Comparison of ENCODE assay signal across 15 cellular contexts in genomic region chr15:83653288-83653638, GRCh38. TPM values are rescaled to one million over a fixed set of nuclear protein-coding genes. Genes with fewer than 3 reads are reported as not detected.
DNase-seq lines count a peak whose midpoint lies in the region; TF ChIP-seq lines count a peak whose summit lies in the region.
"Had no signal": no experiment of that assay in that cellular context is flagged by ENCODE, and none has a peak within 500 bp of the region (broad histone marks: within the 10 kb centered on the region; RNA-seq: fewer than 3 reads in every experiment).

No MANE protein-coding gene starts in this region.

- no peak for DNase-seq in SK-N-MC (ENCODE audit: low read depth, low spot score)
- DNase-seq in esophagus muscularis mucosa (ENCODE audit: extremely low spot score), result no peak
- DNase-seq in nephron progenitor cell, result no peak
- DNase-seq in transverse colon, result no peak
- no peak for DNase-seq in NCI-H446 treated with DMSO at 0.1 percent for 48 hours (lab: John Stamatoyannopoulos, UW)
- DNase-seq in activated naive CD4-positive, alpha-beta T cell treated with anti-CD3 and anti-CD28 coated beads for 36 hours, result no peak
- DNase-seq in SIG-M5 treated with dmso at 0.1 percent for 504 hours (lab: John Stamatoyannopoulos, UW; ENCODE audit: unreplicated experiment), result no peak
- DNase-seq: activated CD8-positive, alpha-beta T cell treated with anti-CD3 and anti-CD28 coated beads, Interleukin-2, amount 10 ng/mL, durations not matched to agents 7 days and 5 days; activated naive CD4-positive, alpha-beta T cell treated with Interleukin-2 at 50 U/mL for 16 hours; Kasumi-1; NCI-H187; NCI-H748 treated with DMSO at 0.1 percent for 48 hours; stimulated activated naive CD8-positive, alpha-beta T cell treated with anti-CD3 and anti-CD28 coated beads, Interleukin-15, Interleukin-2, amounts not matched to agents 100 U/mL and 50 U/mL, for 24 hours had no signal

- CTCF ChIA-PET in activated naive CD4-positive, alpha-beta T cell treated with anti-CD3 and anti-CD28 coated beads for 36 hours (lab: Charles Lee), result no interaction called here

- peak overlapping the region; percentile 67 for H3K4me3 Mint-ChIP-seq in nephron progenitor cell
- H3K4me3 Mint-ChIP-seq in activated naive CD4-positive, alpha-beta T cell treated with anti-CD3 and anti-CD28 coated beads for 36 hours, result no peak overlapping the region
- H3K4me3 Mint-ChIP-seq: activated CD8-positive, alpha-beta T cell treated with anti-CD3 and anti-CD28 coated beads, Interleukin-2, amount 10 ng/mL, durations not matched to agents 7 days and 5 days; central memory CD8-positive, alpha-beta T cell had no signal

- H3K4me3 ChIP-seq in SK-N-MC (peak overlapping the region; percentile 24; the same call in 1 of the 2 replicates), esophagus muscularis mucosa (peak overlapping the region; percentile 63 to 73 (median 68)), transverse colon (peak overlapping the region in 3 of 4 donors; percentile 38 to 50 (median 45))

- H3K27me3 ChIP-seq in esophagus muscularis mucosa (peaks cover 0 to 21% (median 0%) of the 10 kb centered on the region in 4 donors), transverse colon (peaks cover 32% of the 10 kb centered on the region)

- intact Hi-C loops in esophagus muscularis mucosa (cut with DNase I) (loop anchor here (10.0 kb wide), 1 partner anchor 92 kb away; no protein-coding TSS in a partner anchor), transverse colon (cut with DNase I; ENCODE audit: low total_unique reads) (loop anchor here (5.0 to 10.0 kb wide), 2 partner anchors 94 to 202 kb away; no protein-coding TSS in a partner anchor)
- intact Hi-C loops in activated naive CD4-positive, alpha-beta T cell treated with anti-CD3 and anti-CD28 coated beads for 36 hours (cut with micrococcal nuclease), result no loop called here

- peaks cover 92% of the 10 kb centered on the region for H3K27me3 Mint-ChIP-seq in nephron progenitor cell (ENCODE audit: low read depth, poor library complexity)
- H3K27me3 Mint-ChIP-seq in activated naive CD4-positive, alpha-beta T cell treated with anti-CD3 and anti-CD28 coated beads for 36 hours (ENCODE audit: low read depth), result peaks cover 40% of the 10 kb centered on the region

- H3K9me3 ChIP-seq in SK-N-MC (ENCODE audit: low read depth, low read length) (no peaks in the 10 kb centered on the region), esophagus muscularis mucosa (no peaks in the 10 kb centered on the region), transverse colon (no peaks in the 10 kb centered on the region)

- in situ Hi-C loops in transverse colon (cut with MboI; ENCODE audit: low pct_ligation_motif_present in 1 of 4, low pct_unique_long_range_greater_than_20kb in 1 of 4, low sequenced_read_pairs in 3 of 4), result no loop called here

- no peak overlapping the region for H3K27ac ChIP-seq in SK-N-MC
- peak overlapping the region; percentile 75 to 88 (median 78) for H3K27ac ChIP-seq in esophagus muscularis mucosa (replicated peaks in 1 of 4)
- H3K27ac ChIP-seq in transverse colon, result peak overlapping the region; percentile 51 to 90 (median 78)
- H3K27ac ChIP-seq: epithelial cell of prostate had no signal

- H3K4me1 Mint-ChIP-seq in nephron progenitor cell, result no peaks in the 10 kb centered on the region
- H3K4me1 Mint-ChIP-seq in activated naive CD4-positive, alpha-beta T cell treated with anti-CD3 and anti-CD28 coated beads for 36 hours (ENCODE audit: low read depth), result no peaks in the 10 kb centered on the region
- H3K4me1 Mint-ChIP-seq: central memory CD8-positive, alpha-beta T cell had no signal

- no peak overlapping the region for H3K27ac Mint-ChIP-seq in nephron progenitor cell
- H3K27ac Mint-ChIP-seq in activated naive CD4-positive, alpha-beta T cell treated with anti-CD3 and anti-CD28 coated beads for 36 hours, result no peak overlapping the region
- H3K27ac Mint-ChIP-seq: activated CD8-positive, alpha-beta T cell treated with anti-CD3 and anti-CD28 coated beads, Interleukin-2, amount 10 ng/mL, durations not matched to agents 7 days and 5 days had no signal

- 60% methylated on average over 1 of the region's 18 CpGs for WGBS in esophagus muscularis mucosa
- WGBS in transverse colon (ENCODE audit: low coverage in 1 of 2), 2 donors, result 41% methylated on average over 13 of the region's 18 CpGs; no CpG with 5 or more reads in 1 of the 2 donors

- H3K4me1 ChIP-seq in esophagus muscularis mucosa (peaks cover 23 to 58% (median 48%) of the 10 kb centered on the region in 4 donors), transverse colon (peaks cover 0 to 7% (median 0%) of the 10 kb centered on the region in 4 donors)

- no peaks in the 10 kb centered on the region for H3K36me3 ChIP-seq in SK-N-MC (ENCODE audit: insufficient read depth, low read length)
- H3K36me3 ChIP-seq in esophagus muscularis mucosa, result peaks cover 0 to 6% (median 0%) of the 10 kb centered on the region in 4 donors
- no peaks in the 10 kb centered on the region for H3K36me3 ChIP-seq in transverse colon

- no peaks in the 10 kb centered on the region for H3K36me3 Mint-ChIP-seq in nephron progenitor cell (ENCODE audit: low read depth)
- H3K36me3 Mint-ChIP-seq in activated naive CD4-positive, alpha-beta T cell treated with anti-CD3 and anti-CD28 coated beads for 36 hours (ENCODE audit: low read depth), result no peaks in the 10 kb centered on the region

- peaks cover 7% of the 10 kb centered on the region for H3K9me3 Mint-ChIP-seq in nephron progenitor cell
- no peaks in the 10 kb centered on the region for H3K9me3 Mint-ChIP-seq in activated naive CD4-positive, alpha-beta T cell treated with anti-CD3 and anti-CD28 coated beads for 36 hours
- H3K9me3 Mint-ChIP-seq: central memory CD8-positive, alpha-beta T cell had no signal

- no peak for TF ChIP-seq POLR2A in esophagus muscularis mucosa (IDR thresholded peaks at IDR 0.05; ENCODE audit: low read depth)
- TF ChIP-seq POLR2A in transverse colon (IDR thresholded peaks at IDR 0.05), result no peak

- TF ChIP-seq CTCF in esophagus muscularis mucosa (IDR thresholded peaks at IDR 0.05) (no peak), nephron progenitor cell (IDR thresholded peaks at IDR 0.05) (no peak), transverse colon (IDR thresholded peaks at IDR 0.05) (no peak)

- TF ChIP-seq EP300 in esophagus muscularis mucosa (IDR thresholded peaks at IDR 0.05) (no peak), transverse colon (IDR thresholded peaks at IDR 0.05; ENCODE audit: low read depth) (no peak)

- no peak overlapping the region for H3K9ac ChIP-seq in SK-N-MC (ENCODE audit: insufficient read length)

RNA-seq across cellular contexts. Expression of gene ADAMTSL3, which starts 0.7 kb away (rescaled TPM):
- total RNA-seq in esophagus muscularis mucosa, result 10 to 100 TPM; 16.6 to 30.0 (median 21.8) TPM
- total RNA-seq in transverse colon, result 1 to 10 TPM; 4.9 to 8.8 (median 6.8) TPM
- not detected for total RNA-seq in activated naive CD4-positive, alpha-beta T cell treated with anti-CD3 and anti-CD28 coated beads for 36 hours
- total RNA-seq: activated CD8-positive, alpha-beta T cell treated with anti-CD3 and anti-CD28 coated beads, Interleukin-2, amount 10 ng/mL, durations not matched to agents 7 days and 5 days had no signal

Comparison
In these comparisons a context has a peak if more than half of its experiments do, and no peak if none do; other contexts are left out.
1. RNA of gene ADAMTSL3, which starts 0.7 kb away (total RNA-seq): 16.6 to 30.0 TPM in esophagus muscularis mucosa and 4.9 to 8.8 TPM in transverse colon; not detected in activated naive CD4-positive, alpha-beta T cell treated with anti-CD3 and anti-CD28 coated beads for 36 hours; every median in the first group is over 4 times any median in the second.
2. Peak in every context shown above with its lines, with median percentiles within 50 percentile points of each other: H3K4me3 ChIP-seq.